In the genomic region with DNA sequence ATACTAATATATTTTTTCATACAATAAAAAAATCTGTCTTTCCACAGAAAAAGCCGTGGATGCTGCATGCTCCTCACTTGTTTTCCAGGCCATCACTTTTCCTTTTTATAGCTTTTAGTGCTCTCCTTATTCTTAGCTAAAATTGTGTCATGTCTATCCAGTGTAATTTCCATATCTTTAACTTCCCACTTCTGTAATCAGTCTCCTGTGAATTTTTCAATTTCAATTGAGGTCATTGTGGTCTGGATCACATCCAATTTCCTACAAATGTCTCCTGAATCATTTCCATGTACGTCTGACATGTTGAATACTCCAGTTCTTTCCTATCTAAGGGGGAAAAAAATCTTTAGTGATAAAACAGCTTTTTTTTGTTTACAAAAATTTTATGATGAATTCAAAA, we compare ENCODE assay signal across 13 cellular contexts.
DNase-seq lines count a peak whose midpoint lies in the region; ATAC-seq, FAIRE-seq and TF ChIP-seq lines count a peak whose summit lies in the region.
"Had no signal": no experiment of that assay in that cellular context is flagged by ENCODE, and none has a peak within 500 bp of the region (broad histone marks: within the 10 kb centered on the region; RNA-seq: fewer than 3 reads in every experiment).

No MANE protein-coding gene starts in this region.

- FAIRE-seq in keratinocyte (lab: Jason Lieb, UNC) = peak; percentile 17
- FAIRE-seq: H1 had no signal

- ATAC-seq in HG02973 (IDR thresholded peaks at IDR 0.05; ENCODE audit: unreplicated experiment) (no peak), omental fat pad (ENCODE audit: low FRiP score) (no peak)
- ATAC-seq: activated T-helper 17 cell treated with anti-CD3 and anti-CD28 coated beads, Interleukin-2, amount 50 U/mL, for 72 hours; natural killer cell had no signal

- in situ Hi-C loops in astrocyte of the cerebellum (cut with HindIII; ENCODE audit: low sequenced_read_pairs) = no loop called here

- peak overlapping the region; percentile 31 for H3K4me2 ChIP-seq in keratinocyte (ENCODE audit: control insufficient read depth, extremely low read depth, insufficient read depth, low read depth, low read length)

- H3K79me2 ChIP-seq in keratinocyte (ENCODE audit: control insufficient read depth, insufficient read depth, low read length) = no peaks in the 10 kb centered on the region

- no peaks in the 10 kb centered on the region for H3K36me3 ChIP-seq in keratinocyte (ENCODE audit: control insufficient read depth in 2 of 2, extremely low read depth in 1 of 2, insufficient read depth in 2 of 2, low read length in 2 of 2)
- H3K36me3 ChIP-seq: colonic mucosa, WERI-Rb-1 had no signal

- peaks cover 10% of the 10 kb centered on the region for H3K4me1 ChIP-seq in keratinocyte (ENCODE audit: control insufficient read depth, extremely low read depth, insufficient read depth, low read length)
- H3K4me1 ChIP-seq: colonic mucosa had no signal

- H2AFZ ChIP-seq in keratinocyte (ENCODE audit: control insufficient read depth, low read length) = no peak overlapping the region

- no peak for TF ChIP-seq CTCF in astrocyte of the cerebellum (IDR thresholded peaks at IDR 0.05; ENCODE audit: low read depth, low read length, missing control alignments)
- TF ChIP-seq CTCF in keratinocyte (optimal IDR thresholded peaks at IDR 0.05 in 1 of 3, IDR thresholded peaks at IDR 0.05 in 1 of 3, conservative IDR thresholded peaks at IDR 0.05 in 1 of 3; ENCODE audit: extremely low read depth in 1 of 3, insufficient read depth in 2 of 3, low read length in 3 of 3) = no peak
- no peak for TF ChIP-seq CTCF in omental fat pad (IDR thresholded peaks at IDR 0.05)

- H3K9me1 ChIP-seq in keratinocyte (ENCODE audit: control insufficient read depth, extremely low read depth, insufficient read depth, low read length) = no peaks in the 10 kb centered on the region

- dilution Hi-C loops in keratinocyte (cut with MboI; ENCODE audit: extremely low pct_ligation_motif_present, low sequenced_read_pairs) = no loop called here

- no peak overlapping the region for H3K4me3 ChIP-seq in astrocyte of the cerebellum (ENCODE audit: low read depth, low read length)
- no peak overlapping the region for H3K4me3 ChIP-seq in keratinocyte (ENCODE audit: control insufficient read depth in 2 of 3, extremely low read depth in 1 of 3, insufficient read depth in 2 of 3, low read depth in 1 of 3, low read length in 3 of 3)
- H3K4me3 ChIP-seq: colonic mucosa had no signal

- H3K27me3 ChIP-seq in keratinocyte (ENCODE audit: control insufficient read depth, extremely low read depth, insufficient read depth, low read length) = no peaks in the 10 kb centered on the region
- H3K27me3 ChIP-seq: colonic mucosa had no signal

- no peak overlapping the region for H3K9ac ChIP-seq in keratinocyte (ENCODE audit: control insufficient read depth, extremely low read depth, insufficient read depth, low read length)

- DNase-seq in HCEC 1CT = peak; percentile 39
- peak; percentile 68 for DNase-seq in NCI-H128 (lab: John Stamatoyannopoulos, UW; ENCODE audit: unreplicated experiment)
- peak; percentile 94 for DNase-seq in astrocyte of the cerebellum (ENCODE audit: low read depth)
- no peak for DNase-seq in keratinocyte (ENCODE audit: low read depth, low spot score)
- no peak for DNase-seq in effector CD8-positive, alpha-beta T cell (lab: John Stamatoyannopoulos, UW)
- no peak for DNase-seq in stimulated activated CD4-positive, alpha-beta T cell treated with anti-CD3 and anti-CD28 coated beads, Interleukin-1b, Interleukin-23, amount 100 ng/mL, for 48 hours
- DNase-seq in omental fat pad (ENCODE audit: low spot score) = no peak
- DNase-seq: colonic mucosa, natural killer cell, WERI-Rb-1 had no signal

- H3K27ac ChIP-seq in keratinocyte (ENCODE audit: control insufficient read depth, insufficient read depth, low read length) = no peak overlapping the region
- H3K27ac ChIP-seq: colonic mucosa, WERI-Rb-1 had no signal

- no peaks in the 10 kb centered on the region for H3K9me3 ChIP-seq in keratinocyte (ENCODE audit: control insufficient read depth, low read depth, low read length)

- no peaks in the 10 kb centered on the region for H4K20me1 ChIP-seq in keratinocyte (ENCODE audit: control insufficient read depth, extremely low read depth, insufficient read depth, low read length)

Comparison
In these comparisons a context has a peak if more than half of its experiments do, and no peak if none do; other contexts are left out.
1. DNase-seq: peak in HCEC 1CT (single experiment), NCI-H128 (single experiment) and astrocyte of the cerebellum (single experiment); none in keratinocyte (single experiment), effector CD8-positive, alpha-beta T cell (single experiment), stimulated activated CD4-positive, alpha-beta T cell treated with anti-CD3 and anti-CD28 coated beads, Interleukin-1b, Interleukin-23, amount 100 ng/mL, for 48 hours (single experiment) and omental fat pad (single experiment).